ENCODE assay signal across 7 cellular contexts in genomic region chr16:626787-627457, GRCh38. TPM values are rescaled to one million over a fixed set of nuclear protein-coding genes. Genes with fewer than 3 reads are reported as not detected.
DNase-seq lines count a peak whose midpoint lies in the region.
"Had no signal": no experiment of that assay in that cellular context is flagged by ENCODE, and none has a peak within 500 bp of the region (broad histone marks: within the 10 kb centered on the region; RNA-seq: fewer than 3 reads in every experiment).

No MANE protein-coding gene starts in this region.

- CTCF ChIA-PET in activated naive CD4-positive, alpha-beta T cell treated with anti-CD3 and anti-CD28 coated beads, Interleukin-2, amount 10 ng/mL, durations not matched to agents 7 days and 5 days (lab: Charles Lee): no interaction called here

- peaks cover 3% of the 10 kb centered on the region for H3K27me3 Mint-ChIP-seq in activated naive CD4-positive, alpha-beta T cell treated with anti-CD3 and anti-CD28 coated beads, Interleukin-2, amount 10 ng/mL, durations not matched to agents 7 days and 5 days

- no peaks in the 10 kb centered on the region for H3K4me1 Mint-ChIP-seq in activated naive CD4-positive, alpha-beta T cell treated with anti-CD3 and anti-CD28 coated beads, Interleukin-2, amount 10 ng/mL, durations not matched to agents 7 days and 5 days

- peaks cover 3% of the 10 kb centered on the region for H3K36me3 Mint-ChIP-seq in activated naive CD4-positive, alpha-beta T cell treated with anti-CD3 and anti-CD28 coated beads, Interleukin-2, amount 10 ng/mL, durations not matched to agents 7 days and 5 days

- no peak overlapping the region for H3K27ac Mint-ChIP-seq in activated naive CD4-positive, alpha-beta T cell treated with anti-CD3 and anti-CD28 coated beads, Interleukin-2, amount 10 ng/mL, durations not matched to agents 7 days and 5 days
- H3K27ac Mint-ChIP-seq: T-helper 2 cell treated with Interferon-gamma antibody and Interleukin-4, amounts not matched to agents 5 μg/mL and 100 μg/mL, for 36 hours had no signal

- H3K9me3 Mint-ChIP-seq in activated naive CD4-positive, alpha-beta T cell treated with anti-CD3 and anti-CD28 coated beads, Interleukin-2, amount 10 ng/mL, durations not matched to agents 7 days and 5 days: no peaks in the 10 kb centered on the region
- H3K9me3 Mint-ChIP-seq: T-helper 2 cell treated with Interferon-gamma antibody and Interleukin-4, amounts not matched to agents 5 μg/mL and 100 μg/mL, for 36 hours had no signal

- no peak overlapping the region for H3K4me3 Mint-ChIP-seq in activated naive CD4-positive, alpha-beta T cell treated with anti-CD3 and anti-CD28 coated beads, Interleukin-2, amount 10 ng/mL, durations not matched to agents 7 days and 5 days
- H3K4me3 Mint-ChIP-seq: T-helper 2 cell treated with Interferon-gamma antibody and Interleukin-4, amounts not matched to agents 5 μg/mL and 100 μg/mL, for 36 hours had no signal

- DNase-seq in DMS53 (lab: John Stamatoyannopoulos, UW) (peak; percentile 89), T1000 (lab: John Stamatoyannopoulos, UW) (peak; percentile 91), lung microvascular endothelial cell (ENCODE audit: low read depth in 2 of 2) (peak; percentile 57 to 95), cerebellar cortex (ENCODE audit: low spot score) (no peak), cerebellum (ENCODE audit: low spot score) (no peak)
- no peak for DNase-seq in activated naive CD4-positive, alpha-beta T cell treated with anti-CD3 and anti-CD28 coated beads, Interleukin-2, amount 10 ng/mL, durations not matched to agents 7 days and 5 days

RNA-seq across cellular contexts. Expression of gene WFIKKN1, which starts 3.9 kb away (rescaled TPM):
- total RNA-seq in lung microvascular endothelial cell (under 0.01 and 0.20 TPM in 2 replicates), cerebellum (0.54 TPM)

RNA-seq across cellular contexts. Expression of gene METTL26, which starts 9.2 kb away (rescaled TPM):
- total RNA-seq in lung microvascular endothelial cell: 64.5 and 74.0 TPM in 2 replicates
- 23.8 TPM for total RNA-seq in cerebellum

RNA-seq across cellular contexts. Expression of gene MCRIP2, which starts 14.7 kb away (rescaled TPM):
- total RNA-seq in lung microvascular endothelial cell: 10.5 and 11.9 TPM in 2 replicates
- total RNA-seq in cerebellum: 6.0 TPM

RNA-seq across cellular contexts. Expression of gene WDR90, which starts 22.2 kb away (rescaled TPM):
- total RNA-seq in lung microvascular endothelial cell (4.2 and 6.1 TPM in 2 replicates), cerebellum (23.7 TPM)

RNA-seq across cellular contexts. Expression of gene RAB40C, which starts 37.1 kb away (rescaled TPM):
- total RNA-seq in lung microvascular endothelial cell (6.8 and 10.9 TPM in 2 replicates), cerebellum (15.9 TPM)

Comparison
In these comparisons a context has a peak if more than half of its experiments do, and no peak if none do; other contexts are left out.
1. DNase-seq: peak in DMS53 (single experiment), T1000 (single experiment) and lung microvascular endothelial cell (2 of 2); none in cerebellar cortex (single experiment), cerebellum (single experiment) and activated naive CD4-positive, alpha-beta T cell treated with anti-CD3 and anti-CD28 coated beads, Interleukin-2, amount 10 ng/mL, durations not matched to agents 7 days and 5 days (single experiment).